Comparison of ENCODE assay signal across 30 cellular contexts in genomic region chr1:202152399-202152798, GRCh38. TPM values are rescaled to one million over a fixed set of nuclear protein-coding genes. Genes with fewer than 3 reads are reported as not detected.
A peak's percentile ranks its signal among the peaks of the same experiment; 100 is the strongest.
DNase-seq lines count a peak whose midpoint lies in the region; ATAC-seq, FAIRE-seq and TF ChIP-seq lines count a peak whose summit lies in the region.
"Had no signal": no experiment of that assay in that cellular context is flagged by ENCODE, and none has a peak within 500 bp of the region (broad histone marks: within the 10 kb centered on the region; RNA-seq: fewer than 3 reads in every experiment).

No MANE protein-coding gene starts in this region.

- peaks cover 47% of the 10 kb centered on the region for H3K4me1 Mint-ChIP-seq in activated T-cell treated with anti-CD3 and anti-CD28 coated beads, Interleukin-2, amount 50 U/mL, for 24 hours (ENCODE audit: low read depth)

- peak overlapping the region; percentile 59 for H3K27ac Mint-ChIP-seq in activated T-cell treated with anti-CD3 and anti-CD28 coated beads, Interleukin-2, amount 50 U/mL, for 24 hours

- TF ChIP-seq POLR2A in vagina (IDR thresholded peaks at IDR 0.05) = no peak

- H3K4me3 ChIP-seq in WERI-Rb-1 (ENCODE audit: low read depth, low read length) = no peak overlapping the region
- H3K4me3 ChIP-seq in kidney (ENCODE audit: low read length in 2 of 2) = no peak overlapping the region
- no peak overlapping the region for H3K4me3 ChIP-seq in upper lobe of right lung
- H3K4me3 ChIP-seq in vagina = no peak overlapping the region
- H3K4me3 ChIP-seq: SJSA1 had no signal

- H3K9me3 ChIP-seq in WERI-Rb-1 (ENCODE audit: severe bottlenecking) = no peaks in the 10 kb centered on the region
- no peaks in the 10 kb centered on the region for H3K9me3 ChIP-seq in kidney (ENCODE audit: control insufficient read depth in 1 of 2, low read length in 2 of 2)
- no peaks in the 10 kb centered on the region for H3K9me3 ChIP-seq in upper lobe of right lung
- no peaks in the 10 kb centered on the region for H3K9me3 ChIP-seq in vagina
- H3K9me3 ChIP-seq: BE2C, SJSA1 had no signal

- no peaks in the 10 kb centered on the region for H3K27me3 Mint-ChIP-seq in activated T-cell treated with anti-CD3 and anti-CD28 coated beads, Interleukin-2, amount 50 U/mL, for 24 hours

- no peak for FAIRE-seq in kidney (lab: Jason Lieb, UNC)
- FAIRE-seq: D721Med, GM19239, H54, HepG2 had no signal

- ATAC-seq in upper lobe of right lung (no peak), SK-N-SH treated with all-trans-retinoic acid at 6 μM for 48 hours (no peak)
- ATAC-seq: HepG2, PC-3 had no signal

- H3K9ac ChIP-seq in kidney (ENCODE audit: low read length in 2 of 2) = no peak overlapping the region

- intact Hi-C loops in kidney (cut with DNase I) (no loop called here), upper lobe of right lung (cut with DNase I) (no loop called here), vagina (cut with DNase I) (no loop called here)

- H3K4me1 ChIP-seq in kidney (ENCODE audit: control insufficient read depth in 1 of 2, insufficient read depth in 1 of 2, low read depth in 1 of 2, low read length in 2 of 2) (peaks cover 0 to 7% of the 10 kb centered on the region in 2 donors), upper lobe of right lung (peaks cover 14% of the 10 kb centered on the region), vagina (peaks cover 7% of the 10 kb centered on the region)
- H3K4me1 ChIP-seq: SJSA1 had no signal

- peaks cover 98% of the 10 kb centered on the region for H3K36me3 Mint-ChIP-seq in activated T-cell treated with anti-CD3 and anti-CD28 coated beads, Interleukin-2, amount 50 U/mL, for 24 hours (ENCODE audit: low read depth)

- no peaks in the 10 kb centered on the region for H3K27me3 ChIP-seq in WERI-Rb-1 (ENCODE audit: insufficient read depth, low read depth, severe bottlenecking)
- H3K27me3 ChIP-seq in upper lobe of right lung = no peaks in the 10 kb centered on the region
- no peaks in the 10 kb centered on the region for H3K27me3 ChIP-seq in vagina
- H3K27me3 ChIP-seq: BE2C, SJSA1 had no signal

- no peaks in the 10 kb centered on the region for H3K36me3 ChIP-seq in WERI-Rb-1
- no peaks in the 10 kb centered on the region for H3K36me3 ChIP-seq in kidney (ENCODE audit: control insufficient read depth in 1 of 2, insufficient read depth in 2 of 2, low read length in 2 of 2)
- no peaks in the 10 kb centered on the region for H3K36me3 ChIP-seq in upper lobe of right lung
- no peaks in the 10 kb centered on the region for H3K36me3 ChIP-seq in vagina
- H3K36me3 ChIP-seq: BE2C, SJSA1 had no signal

- no peak overlapping the region for H3K27ac ChIP-seq in WERI-Rb-1
- H3K27ac ChIP-seq in kidney (ENCODE audit: low read depth in 2 of 2, low read length in 2 of 2) = no peak overlapping the region
- no peak overlapping the region for H3K27ac ChIP-seq in upper lobe of right lung
- no peak overlapping the region for H3K27ac ChIP-seq in vagina
- H3K27ac ChIP-seq: 22Rv1, SJSA1 had no signal

- no peak overlapping the region for H3K4me3 Mint-ChIP-seq in activated T-cell treated with anti-CD3 and anti-CD28 coated beads, Interleukin-2, amount 50 U/mL, for 24 hours
- H3K4me3 Mint-ChIP-seq: CD14-positive monocyte had no signal

- TF ChIP-seq CTCF in WERI-Rb-1 (IDR thresholded peaks at IDR 0.05; ENCODE audit: low read depth, low read length) = 0 out of 2 replicates have a peak, but pooled peaks have one; percentile 15
- TF ChIP-seq CTCF in kidney (IDR thresholded peaks at IDR 0.05; ENCODE audit: borderline replicate concordance, extremely low read depth, insufficient read depth) = no peak
- TF ChIP-seq CTCF in upper lobe of right lung (IDR thresholded peaks at IDR 0.05) = no peak
- TF ChIP-seq CTCF in vagina (IDR thresholded peaks at IDR 0.05) = no peak

- DNase-seq in activated T-cell treated with anti-CD3 and anti-CD28 coated beads, Interleukin-2, amount 50 U/mL, for 24 hours = no peak
- DNase-seq in activated T-cell treated with anti-CD3 and anti-CD28 coated beads, Interleukin-2, amount 50 U/mL, for 1 hour = no peak
- DNase-seq in WERI-Rb-1 (peak; percentile 39), kidney (peak; percentile 52), upper lobe of right lung (no peak), vagina (ENCODE audit: extremely low spot score in 2 of 2) (no peak)
- no peak for DNase-seq in activated CD4-positive, CD25-positive, alpha-beta regulatory T cell treated with anti-CD3 and anti-CD28 coated beads, Interleukin-2, amount 50 U/mL, for 72 hours
- DNase-seq: ACHN; BE2C; KBM-7; NCI-H1105 treated with DMSO at 0.1 percent for 48 hours; NCI-H2029; NCI-H446 treated with DMSO at 0.1 percent for 48 hours; NCI-H526; NCI-H82; NK-92 treated with Interleukin-12 subunit alpha and Interleukin-12 subunit beta, amount 100 ng/mL, for 24 hours; PC-3; Right ventricle myocardium superior had no signal

- no peaks in the 10 kb centered on the region for H3K9me3 Mint-ChIP-seq in activated T-cell treated with anti-CD3 and anti-CD28 coated beads, Interleukin-2, amount 50 U/mL, for 24 hours
- H3K9me3 Mint-ChIP-seq: CD14-positive monocyte had no signal

TF ChIP-seq in SK-N-SH treated with all-trans-retinoic acid at 6 μM for 48 hours, 23 proteins besides CTCF, POLR2A, EP300 and RAD21 (continues in another document):
- TF ChIP-seq CREB5 (CRISPR knock-in tag; IDR thresholded peaks at IDR 0.05; ENCODE audit: low read depth) (no peak), ESRRG (CRISPR knock-in tag; IDR thresholded peaks at IDR 0.05) (no peak), PATZ1 (CRISPR knock-in tag; IDR thresholded peaks at IDR 0.05; ENCODE audit: borderline replicate concordance) (no peak)
- TF ChIP-seq, protein P1, sequence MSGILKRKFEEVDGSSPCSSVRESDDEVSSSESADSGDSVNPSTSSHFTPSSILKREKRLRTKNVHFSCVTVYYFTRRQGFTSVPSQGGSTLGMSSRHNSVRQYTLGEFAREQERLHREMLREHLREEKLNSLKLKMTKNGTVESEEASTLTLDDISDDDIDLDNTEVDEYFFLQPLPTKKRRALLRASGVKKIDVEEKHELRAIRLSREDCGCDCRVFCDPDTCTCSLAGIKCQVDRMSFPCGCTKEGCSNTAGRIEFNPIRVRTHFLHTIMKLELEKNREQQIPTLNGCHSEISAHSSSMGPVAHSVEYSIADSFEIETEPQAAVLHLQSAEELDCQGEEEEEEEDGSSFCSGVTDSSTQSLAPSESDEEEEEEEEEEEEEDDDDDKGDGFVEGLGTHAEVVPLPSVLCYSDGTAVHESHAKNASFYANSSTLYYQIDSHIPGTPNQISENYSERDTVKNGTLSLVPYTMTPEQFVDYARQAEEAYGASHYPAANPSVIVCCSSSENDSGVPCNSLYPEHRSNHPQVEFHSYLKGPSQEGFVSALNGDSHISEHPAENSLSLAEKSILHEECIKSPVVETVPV (CRISPR knock-in tag; IDR thresholded peaks at IDR 0.05) = no peak

RNA-seq across cellular contexts. Expression of gene ARL8A, which starts 7.9 kb away (rescaled TPM):
- total RNA-seq in kidney = 72.2 TPM
- polyA plus RNA-seq in kidney (ENCODE audit: insufficient read depth, low read depth, low replicate concordance) = 60.8 TPM
- total RNA-seq in upper lobe of right lung = 106 TPM
- 25.5 TPM for total RNA-seq in vagina

RNA-seq across cellular contexts. Expression of gene PTPN7, which starts 8.0 kb away (rescaled TPM):
- total RNA-seq in kidney = 5.5 TPM
- polyA plus RNA-seq in kidney (ENCODE audit: insufficient read depth, low read depth, low replicate concordance) = 3.5 TPM
- total RNA-seq in upper lobe of right lung = 7.3 TPM
- 7.9 TPM for total RNA-seq in vagina
- total RNA-seq: HepG2, HT1080, LHCN-M2, MCF 10A, PC-3, RPMI7951, SJSA1 had no signal
- polyA plus RNA-seq: HepG2 had no signal

RNA-seq across cellular contexts. Expression of gene GPR37L1, which starts 29.7 kb away (rescaled TPM):
- 0.13 TPM for total RNA-seq in kidney
- not detected for polyA plus RNA-seq in kidney (ENCODE audit: insufficient read depth, low read depth, low replicate concordance)
- 0.06 TPM for total RNA-seq in upper lobe of right lung
- 0.25 TPM for total RNA-seq in vagina
- total RNA-seq: HepG2, HT1080, MCF 10A, RPMI7951 had no signal

RNA-seq across cellular contexts. Expression of gene LGR6, which starts 41.2 kb away (rescaled TPM):
- 4.1 TPM for total RNA-seq in kidney
- 1.8 TPM for polyA plus RNA-seq in kidney (ENCODE audit: insufficient read depth, low read depth, low replicate concordance)
- total RNA-seq in upper lobe of right lung = 1.8 TPM
- 6.6 TPM for total RNA-seq in vagina
- total RNA-seq: HepG2, HT1080, LHCN-M2, SJSA1 had no signal
- polyA plus RNA-seq: CD14-positive monocyte had no signal

Comparison
In these comparisons a context has a peak if more than half of its experiments do, and no peak if none do; other contexts are left out.
1. DNase-seq: peak in WERI-Rb-1 (single experiment) and kidney (single experiment); none in activated T-cell treated with anti-CD3 and anti-CD28 coated beads, Interleukin-2, amount 50 U/mL, for 24 hours (single experiment), activated T-cell treated with anti-CD3 and anti-CD28 coated beads, Interleukin-2, amount 50 U/mL, for 1 hour (single experiment), upper lobe of right lung (single experiment), vagina (0 of 2) and activated CD4-positive, CD25-positive, alpha-beta regulatory T cell treated with anti-CD3 and anti-CD28 coated beads, Interleukin-2, amount 50 U/mL, for 72 hours (single experiment).